In the genomic region with DNA sequence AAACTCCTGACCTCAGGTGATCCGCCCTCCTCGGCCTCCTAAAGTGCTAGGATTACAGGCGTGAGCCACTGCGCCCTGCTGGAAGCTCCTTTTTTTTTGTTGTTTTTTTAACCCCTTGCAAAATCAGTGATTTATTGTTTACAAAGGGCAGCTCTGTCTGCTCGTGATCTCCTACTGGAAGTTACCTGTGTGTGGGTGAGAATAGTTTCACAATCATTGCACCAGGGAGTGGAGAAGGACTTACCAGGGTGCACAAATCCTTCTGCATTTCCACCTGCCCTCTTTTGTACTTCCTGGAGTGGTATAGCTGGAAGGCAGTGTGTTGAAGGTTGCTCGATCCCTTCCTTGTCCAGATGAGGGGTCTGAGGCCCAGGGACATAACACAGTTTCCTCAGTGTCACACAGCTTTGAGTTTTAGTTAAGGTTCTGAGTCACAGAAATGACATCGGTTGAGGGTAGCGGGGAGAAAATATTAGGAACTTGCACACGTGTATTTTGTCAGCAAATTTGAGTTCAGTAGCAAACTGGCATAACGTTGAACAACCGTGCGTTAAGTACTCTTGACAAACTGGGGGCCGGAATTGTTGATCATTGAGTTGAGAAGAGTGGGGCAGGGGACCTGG, we compare ENCODE assay signal across 1 cellular context.
TF ChIP-seq lines count a peak whose summit lies in the region.

No MANE protein-coding gene starts in this region.

TF ChIP-seq in HepG2, 621 proteins besides CTCF, POLR2A, EP300 and RAD21 (continued from another document and continues in another):
- no peak for TF ChIP-seq GMEB2 (CRISPR knock-in tag; IDR thresholded peaks at IDR 0.05; ENCODE audit: low read depth)
- no peak for TF ChIP-seq POLR2AphosphoS2 (IDR thresholded peaks at IDR 0.05; ENCODE audit: low read depth, low read length)
- TF ChIP-seq ZBTB14 (CRISPR knock-in tag; IDR thresholded peaks at IDR 0.05), result no peak
- TF ChIP-seq TFDP2 (CRISPR knock-in tag; IDR thresholded peaks at IDR 0.05), result no peak
- TF ChIP-seq WIZ (CRISPR knock-in tag; IDR thresholded peaks at IDR 0.05), result no peak
- no peak for TF ChIP-seq JARID2 (CRISPR knock-in tag; IDR thresholded peaks at IDR 0.05; ENCODE audit: insufficient replicate concordance)
- TF ChIP-seq, protein P1, sequence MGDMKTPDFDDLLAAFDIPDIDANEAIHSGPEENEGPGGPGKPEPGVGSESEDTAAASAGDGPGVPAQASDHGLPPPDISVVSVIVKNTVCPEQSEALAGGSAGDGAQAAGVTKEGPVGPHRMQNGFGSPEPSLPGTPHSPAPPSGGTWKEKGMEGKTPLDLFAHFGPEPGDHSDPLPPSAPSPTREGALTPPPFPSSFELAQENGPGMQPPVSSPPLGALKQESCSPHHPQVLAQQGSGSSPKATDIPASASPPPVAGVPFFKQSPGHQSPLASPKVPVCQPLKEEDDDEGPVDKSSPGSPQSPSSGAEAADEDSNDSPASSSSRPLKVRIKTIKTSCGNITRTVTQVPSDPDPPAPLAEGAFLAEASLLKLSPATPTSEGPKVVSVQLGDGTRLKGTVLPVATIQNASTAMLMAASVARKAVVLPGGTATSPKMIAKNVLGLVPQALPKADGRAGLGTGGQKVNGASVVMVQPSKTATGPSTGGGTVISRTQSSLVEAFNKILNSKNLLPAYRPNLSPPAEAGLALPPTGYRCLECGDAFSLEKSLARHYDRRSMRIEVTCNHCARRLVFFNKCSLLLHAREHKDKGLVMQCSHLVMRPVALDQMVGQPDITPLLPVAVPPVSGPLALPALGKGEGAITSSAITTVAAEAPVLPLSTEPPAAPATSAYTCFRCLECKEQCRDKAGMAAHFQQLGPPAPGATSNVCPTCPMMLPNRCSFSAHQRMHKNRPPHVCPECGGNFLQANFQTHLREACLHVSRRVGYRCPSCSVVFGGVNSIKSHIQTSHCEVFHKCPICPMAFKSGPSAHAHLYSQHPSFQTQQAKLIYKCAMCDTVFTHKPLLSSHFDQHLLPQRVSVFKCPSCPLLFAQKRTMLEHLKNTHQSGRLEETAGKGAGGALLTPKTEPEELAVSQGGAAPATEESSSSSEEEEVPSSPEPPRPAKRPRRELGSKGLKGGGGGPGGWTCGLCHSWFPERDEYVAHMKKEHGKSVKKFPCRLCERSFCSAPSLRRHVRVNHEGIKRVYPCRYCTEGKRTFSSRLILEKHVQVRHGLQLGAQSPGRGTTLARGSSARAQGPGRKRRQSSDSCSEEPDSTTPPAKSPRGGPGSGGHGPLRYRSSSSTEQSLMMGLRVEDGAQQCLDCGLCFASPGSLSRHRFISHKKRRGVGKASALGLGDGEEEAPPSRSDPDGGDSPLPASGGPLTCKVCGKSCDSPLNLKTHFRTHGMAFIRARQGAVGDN (CRISPR knock-in tag; IDR thresholded peaks at IDR 0.05), result no peak
- no peak for TF ChIP-seq IRF2 (CRISPR knock-in tag; IDR thresholded peaks at IDR 0.05)
- TF ChIP-seq PHF20 (CRISPR knock-in tag; IDR thresholded peaks at IDR 0.05), result no peak
- TF ChIP-seq ARID4A (CRISPR knock-in tag; IDR thresholded peaks at IDR 0.05; ENCODE audit: borderline replicate concordance), result peak; percentile 56; the same call in 1 of the 2 replicates
- no peak for TF ChIP-seq ZNF556 (CRISPR knock-in tag; IDR thresholded peaks at IDR 0.05; ENCODE audit: borderline replicate concordance)
- TF ChIP-seq HOXA7 (CRISPR knock-in tag; IDR thresholded peaks at IDR 0.05), result no peak
- TF ChIP-seq ZBTB3 (CRISPR knock-in tag; IDR thresholded peaks at IDR 0.05; ENCODE audit: borderline replicate concordance, low read depth), result no peak
- TF ChIP-seq, protein P2, sequence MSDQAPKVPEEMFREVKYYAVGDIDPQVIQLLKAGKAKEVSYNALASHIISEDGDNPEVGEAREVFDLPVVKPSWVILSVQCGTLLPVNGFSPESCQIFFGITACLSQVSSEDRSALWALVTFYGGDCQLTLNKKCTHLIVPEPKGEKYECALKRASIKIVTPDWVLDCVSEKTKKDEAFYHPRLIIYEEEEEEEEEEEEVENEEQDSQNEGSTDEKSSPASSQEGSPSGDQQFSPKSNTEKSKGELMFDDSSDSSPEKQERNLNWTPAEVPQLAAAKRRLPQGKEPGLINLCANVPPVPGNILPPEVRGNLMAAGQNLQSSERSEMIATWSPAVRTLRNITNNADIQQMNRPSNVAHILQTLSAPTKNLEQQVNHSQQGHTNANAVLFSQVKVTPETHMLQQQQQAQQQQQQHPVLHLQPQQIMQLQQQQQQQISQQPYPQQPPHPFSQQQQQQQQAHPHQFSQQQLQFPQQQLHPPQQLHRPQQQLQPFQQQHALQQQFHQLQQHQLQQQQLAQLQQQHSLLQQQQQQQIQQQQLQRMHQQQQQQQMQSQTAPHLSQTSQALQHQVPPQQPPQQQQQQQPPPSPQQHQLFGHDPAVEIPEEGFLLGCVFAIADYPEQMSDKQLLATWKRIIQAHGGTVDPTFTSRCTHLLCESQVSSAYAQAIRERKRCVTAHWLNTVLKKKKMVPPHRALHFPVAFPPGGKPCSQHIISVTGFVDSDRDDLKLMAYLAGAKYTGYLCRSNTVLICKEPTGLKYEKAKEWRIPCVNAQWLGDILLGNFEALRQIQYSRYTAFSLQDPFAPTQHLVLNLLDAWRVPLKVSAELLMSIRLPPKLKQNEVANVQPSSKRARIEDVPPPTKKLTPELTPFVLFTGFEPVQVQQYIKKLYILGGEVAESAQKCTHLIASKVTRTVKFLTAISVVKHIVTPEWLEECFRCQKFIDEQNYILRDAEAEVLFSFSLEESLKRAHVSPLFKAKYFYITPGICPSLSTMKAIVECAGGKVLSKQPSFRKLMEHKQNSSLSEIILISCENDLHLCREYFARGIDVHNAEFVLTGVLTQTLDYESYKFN (CRISPR knock-in tag; conservative IDR thresholded peaks at IDR 0.05), result peak; percentile 52; the same call in 1 of the 2 replicates
- TF ChIP-seq ELF4 (CRISPR knock-in tag; IDR thresholded peaks at IDR 0.05; ENCODE audit: borderline replicate concordance), result no peak
- TF ChIP-seq, protein P3, sequence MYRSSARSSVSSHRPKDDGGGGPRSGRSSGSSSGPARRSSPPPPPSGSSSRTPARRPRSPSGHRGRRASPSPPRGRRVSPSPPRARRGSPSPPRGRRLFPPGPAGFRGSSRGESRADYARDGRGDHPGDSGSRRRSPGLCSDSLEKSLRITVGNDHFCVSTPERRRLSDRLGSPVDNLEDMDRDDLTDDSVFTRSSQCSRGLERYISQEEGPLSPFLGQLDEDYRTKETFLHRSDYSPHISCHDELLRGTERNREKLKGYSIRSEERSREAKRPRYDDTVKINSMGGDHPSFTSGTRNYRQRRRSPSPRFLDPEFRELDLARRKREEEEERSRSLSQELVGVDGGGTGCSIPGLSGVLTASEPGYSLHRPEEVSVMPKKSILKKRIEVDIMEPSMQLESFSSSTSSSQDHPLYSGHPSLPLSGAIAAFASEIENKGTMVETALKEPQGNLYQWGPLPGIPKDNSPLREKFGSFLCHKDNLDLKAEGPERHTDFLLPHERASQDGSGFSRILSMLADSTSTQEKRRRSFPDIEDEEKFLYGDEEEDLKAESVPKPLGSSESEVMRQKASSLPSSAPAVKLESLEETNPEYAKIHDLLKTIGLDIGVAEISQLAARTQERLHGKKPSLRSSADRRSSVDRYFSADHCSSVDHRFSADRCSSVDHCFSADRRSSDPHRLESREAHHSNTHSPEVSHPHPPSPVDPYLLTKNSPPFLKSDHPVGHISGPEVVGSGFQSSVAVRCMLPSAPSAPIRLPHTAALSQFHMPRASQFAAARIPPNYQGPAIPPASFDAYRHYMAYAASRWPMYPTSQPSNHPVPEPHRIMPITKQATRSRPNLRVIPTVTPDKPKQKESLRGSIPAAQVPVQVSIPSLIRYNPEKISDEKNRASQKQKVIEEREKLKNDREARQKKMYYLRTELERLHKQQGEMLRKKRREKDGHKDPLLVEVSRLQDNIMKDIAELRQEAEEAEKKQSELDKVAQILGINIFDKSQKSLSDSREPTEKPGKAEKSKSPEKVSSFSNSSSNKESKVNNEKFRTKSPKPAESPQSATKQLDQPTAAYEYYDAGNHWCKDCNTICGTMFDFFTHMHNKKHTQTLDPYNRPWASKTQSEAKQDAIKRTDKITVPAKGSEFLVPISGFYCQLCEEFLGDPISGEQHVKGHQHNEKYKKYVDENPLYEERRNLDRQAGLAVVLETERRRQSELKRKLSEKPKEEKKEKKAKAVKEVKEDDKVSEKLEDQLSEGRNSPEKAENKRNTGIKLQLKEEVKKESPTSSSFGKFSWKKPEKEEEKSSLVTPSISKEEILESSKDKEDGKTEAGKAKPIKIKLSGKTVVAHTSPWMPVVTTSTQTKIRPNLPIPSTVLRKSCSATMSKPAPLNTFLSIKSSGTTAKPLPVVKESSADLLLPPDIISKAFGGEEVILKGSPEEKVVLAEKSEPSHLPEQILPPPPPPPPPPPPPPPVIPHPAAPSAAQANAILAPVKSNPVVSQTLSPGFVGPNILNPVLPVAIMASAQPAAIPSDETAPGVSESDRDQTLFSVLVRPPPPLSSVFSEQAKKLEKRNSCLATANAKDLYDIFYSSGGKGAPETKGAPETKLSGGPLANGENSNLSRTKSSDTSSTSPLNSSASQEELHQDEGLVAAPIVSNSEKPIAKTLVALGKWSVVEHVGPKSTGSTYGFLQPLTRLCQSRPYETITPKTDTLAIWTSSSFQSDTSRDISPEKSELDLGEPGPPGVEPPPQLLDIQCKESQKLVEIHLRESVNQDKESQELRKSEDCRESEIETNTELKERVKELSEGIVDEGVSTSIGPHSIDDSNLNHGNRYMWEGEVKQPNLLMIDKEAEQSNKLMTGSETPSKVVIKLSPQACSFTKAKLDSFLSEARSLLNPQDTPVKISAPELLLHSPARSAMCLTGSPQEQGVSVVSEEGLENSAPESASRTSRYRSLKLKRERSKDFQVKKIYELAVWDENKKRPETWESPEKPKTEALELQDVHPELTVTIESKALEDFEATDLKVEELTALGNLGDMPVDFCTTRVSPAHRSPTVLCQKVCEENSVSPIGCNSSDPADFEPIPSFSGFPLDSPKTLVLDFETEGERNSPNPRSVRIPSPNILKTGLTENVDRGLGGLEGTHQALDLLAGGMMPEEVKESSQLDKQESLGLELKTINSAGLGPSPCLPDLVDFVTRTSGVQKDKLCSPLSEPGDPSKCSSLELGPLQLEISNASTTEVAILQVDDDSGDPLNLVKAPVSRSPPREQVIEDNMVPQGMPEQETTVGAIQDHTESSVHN (CRISPR knock-in tag; IDR thresholded peaks at IDR 0.05), result no peak
- 0 out of 2 replicates have a peak, but pooled peaks have one; percentile 33 for TF ChIP-seq THAP11 (CRISPR knock-in tag; IDR thresholded peaks at IDR 0.05)
- no peak for TF ChIP-seq HDAC6 (IDR thresholded peaks at IDR 0.05; ENCODE audit: low read depth, low read length)
